Comparison of ENCODE assay signal across 1 cellular context in the genomic region with DNA sequence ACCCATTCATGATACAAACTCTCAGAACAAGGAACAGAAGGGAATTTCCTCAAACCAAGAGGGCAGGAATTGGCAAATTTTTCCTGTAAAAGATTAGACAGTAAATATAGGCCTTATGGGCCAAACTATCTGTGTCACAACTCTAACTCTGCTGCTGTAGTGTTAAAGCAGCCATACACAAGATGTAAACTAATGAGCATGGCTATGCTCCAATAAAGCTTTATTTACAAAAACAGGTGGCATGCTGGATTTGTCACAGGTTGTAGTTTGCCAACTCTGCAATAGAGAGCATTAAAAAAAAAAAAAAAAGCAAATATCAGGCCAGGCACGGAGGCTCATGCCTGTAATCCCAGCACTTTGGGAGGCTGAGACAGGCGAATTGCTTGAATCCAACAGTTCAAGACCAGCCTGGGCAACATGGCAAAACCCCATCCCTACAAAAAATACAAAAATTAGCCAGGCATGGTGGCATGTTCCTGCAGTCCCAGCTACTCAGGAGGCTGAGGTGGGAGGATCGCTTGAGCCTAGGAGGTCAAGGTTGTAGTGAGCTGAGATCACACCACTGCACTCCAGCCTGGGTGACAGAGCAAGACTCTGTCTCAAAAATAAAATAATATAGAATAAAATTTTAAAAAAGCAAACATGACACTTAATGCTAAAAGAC.
A peak's percentile ranks its signal among the peaks of the same experiment; 100 is the strongest.
TF ChIP-seq lines count a peak whose summit lies in the region.
"Not testable (repeated sequence)": the region's sequence is repeated elsewhere in the genome, so short reads cannot be mapped to it uniquely, and the experiment has no call there.

No MANE protein-coding gene starts in this region.

TF ChIP-seq in K562, 482 proteins besides CTCF, POLR2A, EP300 and RAD21:
- TF ChIP-seq, protein P1, sequence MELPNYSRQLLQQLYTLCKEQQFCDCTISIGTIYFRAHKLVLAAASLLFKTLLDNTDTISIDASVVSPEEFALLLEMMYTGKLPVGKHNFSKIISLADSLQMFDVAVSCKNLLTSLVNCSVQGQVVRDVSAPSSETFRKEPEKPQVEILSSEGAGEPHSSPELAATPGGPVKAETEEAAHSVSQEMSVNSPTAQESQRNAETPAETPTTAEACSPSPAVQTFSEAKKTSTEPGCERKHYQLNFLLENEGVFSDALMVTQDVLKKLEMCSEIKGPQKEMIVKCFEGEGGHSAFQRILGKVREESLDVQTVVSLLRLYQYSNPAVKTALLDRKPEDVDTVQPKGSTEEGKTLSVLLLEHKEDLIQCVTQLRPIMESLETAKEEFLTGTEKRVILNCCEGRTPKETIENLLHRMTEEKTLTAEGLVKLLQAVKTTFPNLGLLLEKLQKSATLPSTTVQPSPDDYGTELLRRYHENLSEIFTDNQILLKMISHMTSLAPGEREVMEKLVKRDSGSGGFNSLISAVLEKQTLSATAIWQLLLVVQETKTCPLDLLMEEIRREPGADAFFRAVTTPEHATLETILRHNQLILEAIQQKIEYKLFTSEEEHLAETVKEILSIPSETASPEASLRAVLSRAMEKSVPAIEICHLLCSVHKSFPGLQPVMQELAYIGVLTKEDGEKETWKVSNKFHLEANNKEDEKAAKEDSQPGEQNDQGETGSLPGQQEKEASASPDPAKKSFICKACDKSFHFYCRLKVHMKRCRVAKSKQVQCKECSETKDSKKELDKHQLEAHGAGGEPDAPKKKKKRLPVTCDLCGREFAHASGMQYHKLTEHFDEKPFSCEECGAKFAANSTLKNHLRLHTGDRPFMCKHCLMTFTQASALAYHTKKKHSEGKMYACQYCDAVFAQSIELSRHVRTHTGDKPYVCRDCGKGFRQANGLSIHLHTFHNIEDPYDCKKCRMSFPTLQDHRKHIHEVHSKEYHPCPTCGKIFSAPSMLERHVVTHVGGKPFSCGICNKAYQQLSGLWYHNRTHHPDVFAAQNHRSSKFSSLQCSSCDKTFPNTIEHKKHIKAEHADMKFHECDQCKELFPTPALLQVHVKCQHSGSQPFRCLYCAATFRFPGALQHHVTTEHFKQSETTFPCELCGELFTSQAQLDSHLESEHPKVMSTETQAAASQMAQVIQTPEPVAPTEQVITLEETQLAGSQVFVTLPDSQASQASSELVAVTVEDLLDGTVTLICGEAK (IDR thresholded peaks at IDR 0.05), result peak; percentile 77
- TF ChIP-seq, protein P1 (CRISPR knock-in tag; IDR thresholded peaks at IDR 0.05), result not testable (repeated sequence)
TF ChIP-seq in K562: peak in this region for 1; not testable (repeated sequence) for 481.
